8 cellular contexts compared by ENCODE assay signal in the genomic region with DNA sequence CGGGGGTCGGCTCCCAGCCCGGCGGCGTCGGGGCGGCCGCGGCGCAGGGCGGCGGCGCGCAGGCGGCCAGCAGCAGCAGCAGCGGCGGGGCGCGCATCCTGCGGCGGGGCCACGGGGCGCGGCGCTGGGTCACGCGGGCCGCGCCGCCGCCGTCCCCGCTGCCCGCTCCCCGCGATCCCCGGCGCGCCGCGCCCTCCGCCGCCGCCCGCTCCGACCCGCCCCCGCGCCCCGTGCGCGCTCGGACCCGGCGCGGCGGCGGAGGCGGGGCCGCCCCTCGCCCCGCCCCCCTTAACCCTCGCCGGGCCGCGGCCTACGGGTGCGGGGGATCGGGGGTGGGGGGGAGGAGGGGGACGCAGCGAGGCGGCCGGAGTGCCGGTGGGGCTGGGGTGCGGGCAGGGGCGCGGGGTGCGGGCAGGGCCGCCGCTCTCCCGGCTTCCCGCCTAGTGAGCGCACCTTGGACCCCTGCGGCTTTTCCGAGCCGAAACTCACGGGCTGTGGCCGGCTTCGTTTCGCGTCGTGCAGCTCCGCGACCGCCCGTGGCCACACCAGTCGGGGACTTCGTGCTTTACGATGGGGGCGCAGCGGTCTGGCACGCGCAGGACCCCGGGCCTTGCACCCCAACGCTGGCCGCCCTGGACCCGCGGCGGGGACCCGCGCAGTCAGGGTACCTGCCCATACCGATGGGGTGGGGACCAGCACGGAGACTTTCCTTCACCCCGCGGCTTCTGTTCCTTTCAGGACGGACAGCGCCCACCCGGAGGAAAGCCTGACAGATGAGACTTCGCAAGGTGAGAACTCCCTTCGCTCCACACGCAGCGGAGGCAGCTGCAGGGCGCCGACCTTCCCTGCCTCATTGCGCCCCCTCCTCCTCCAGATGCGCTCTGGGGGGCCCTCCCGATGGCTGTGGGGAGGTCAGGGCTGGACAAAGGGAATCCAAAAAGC. TPM values are rescaled to one million over a fixed set of nuclear protein-coding genes. Genes with fewer than 3 reads are reported as not detected.
DNase-seq lines count a peak whose midpoint lies in the region; ATAC-seq and TF ChIP-seq lines count a peak whose summit lies in the region.

A gene (minus strand): TSS at position 217 of the 942 bp plus-strand sequence. CDS start 120 bp downstream, at position 97.

- POLR2A ChIA-PET in activated CD4-positive, alpha-beta memory T cell treated with anti-CD3 and anti-CD28 coated beads for 36 hours (lab: Charles Lee): no interaction called here

- H3K9ac ChIP-seq in MM.1S (ENCODE audit: low read length): no peak within 1 kb of the TSS

- no peaks in the 10 kb centered on the region for H3K79me2 ChIP-seq in MM.1S (ENCODE audit: low read length)

- no peak for ATAC-seq in right cardiac atrium
- ATAC-seq in stimulated activated naive B cell treated with anti-CD40 and anti-IgM and Interleukin-4, amounts not matched to agents 10 μg/mL and 1 μg/mL and 100 μg/mL, for 72 hours (replicated peaks): peak; percentile 11 to 44

- no peaks in the 10 kb centered on the region for H3K36me3 ChIP-seq in MM.1S (replicated peaks; ENCODE audit: insufficient read depth, low read length)

- DNase-seq in NCI-H748 (lab: John Stamatoyannopoulos, UW; ENCODE audit: unreplicated experiment) (peak; percentile 27), NCI-H748 treated with DMSO at 0.1 percent for 48 hours (lab: John Stamatoyannopoulos, UW) (no peak), right cardiac atrium (no peak), MM.1S (no peak), medulla oblongata (ENCODE audit: extremely low spot score) (no peak), HPDE6-E6E7 (ENCODE audit: extremely low spot score) (no peak)
- no peak for DNase-seq in activated CD4-positive, alpha-beta memory T cell treated with anti-CD3 and anti-CD28 coated beads for 36 hours
- DNase-seq in stimulated activated naive B cell treated with anti-CD40 and anti-IgM and Interleukin-4, amounts not matched to agents 10 μg/mL and 1 μg/mL and 100 μg/mL, for 72 hours: no peak

- peak within 1 kb of the TSS; percentile 61 for H3K4me3 Mint-ChIP-seq in activated CD4-positive, alpha-beta memory T cell treated with anti-CD3 and anti-CD28 coated beads for 36 hours
- H3K4me3 Mint-ChIP-seq in stimulated activated naive B cell treated with anti-CD40 and anti-IgM and Interleukin-4, amounts not matched to agents 10 μg/mL and 1 μg/mL and 100 μg/mL, for 72 hours: peak within 1 kb of the TSS; percentile 77 to 80

- no peak for TF ChIP-seq CTCF in MM.1S (IDR thresholded peaks at IDR 0.05; ENCODE audit: low read length)

- H3K4me1 ChIP-seq in right cardiac atrium (ENCODE audit: control insufficient read depth, insufficient read depth, low read length) (no peaks in the 10 kb centered on the region), MM.1S (ENCODE audit: low read length) (peaks cover 17% of the 10 kb centered on the region)

- H2AFZ ChIP-seq in MM.1S (ENCODE audit: low read length): no peak within 1 kb of the TSS

- no peak within 1 kb of the TSS for H3K4me2 ChIP-seq in MM.1S (ENCODE audit: low read depth, low read length)

- peaks cover 10% of the 10 kb centered on the region for H3K4me1 Mint-ChIP-seq in activated CD4-positive, alpha-beta memory T cell treated with anti-CD3 and anti-CD28 coated beads for 36 hours (ENCODE audit: low read depth)
- peaks cover 20 to 33% of the 10 kb centered on the region in 2 donors for H3K4me1 Mint-ChIP-seq in stimulated activated naive B cell treated with anti-CD40 and anti-IgM and Interleukin-4, amounts not matched to agents 10 μg/mL and 1 μg/mL and 100 μg/mL, for 72 hours

- H3F3A ChIP-seq in MM.1S (ENCODE audit: insufficient read depth, low read length): peaks cover 12% of the 10 kb centered on the region; the same call in 1 of the 2 replicates

- H3K9me2 ChIP-seq in MM.1S (replicated peaks; ENCODE audit: insufficient read depth, low read length): no peaks in the 10 kb centered on the region

- WGBS in right cardiac atrium: 3% methylated on average over 127 of the region's 127 CpGs

- H3K9me3 Mint-ChIP-seq in activated CD4-positive, alpha-beta memory T cell treated with anti-CD3 and anti-CD28 coated beads for 36 hours: no peaks in the 10 kb centered on the region
- no peaks in the 10 kb centered on the region for H3K9me3 Mint-ChIP-seq in stimulated activated naive B cell treated with anti-CD40 and anti-IgM and Interleukin-4, amounts not matched to agents 10 μg/mL and 1 μg/mL and 100 μg/mL, for 72 hours

- H3K27me3 ChIP-seq in right cardiac atrium (ENCODE audit: control insufficient read depth, insufficient read depth): no peaks in the 10 kb centered on the region
- peaks cover 36% of the 10 kb centered on the region for H3K27me3 ChIP-seq in MM.1S (replicated peaks; ENCODE audit: insufficient read depth, low read length)

- H4K20me1 ChIP-seq in MM.1S (ENCODE audit: insufficient read depth, low read length): no peaks in the 10 kb centered on the region

- no peaks in the 10 kb centered on the region for H3K36me3 Mint-ChIP-seq in activated CD4-positive, alpha-beta memory T cell treated with anti-CD3 and anti-CD28 coated beads for 36 hours
- no peaks in the 10 kb centered on the region for H3K36me3 Mint-ChIP-seq in stimulated activated naive B cell treated with anti-CD40 and anti-IgM and Interleukin-4, amounts not matched to agents 10 μg/mL and 1 μg/mL and 100 μg/mL, for 72 hours

- H3K9me3 ChIP-seq in right cardiac atrium (ENCODE audit: control insufficient read depth, low read length) (no peaks in the 10 kb centered on the region), MM.1S (replicated peaks; ENCODE audit: insufficient read depth, low read length) (no peaks in the 10 kb centered on the region)

- CTCF ChIA-PET in activated CD4-positive, alpha-beta memory T cell treated with anti-CD3 and anti-CD28 coated beads for 36 hours (lab: Charles Lee): no interaction called here

- no peak within 1 kb of the TSS for H3K27ac ChIP-seq in right cardiac atrium (ENCODE audit: low read length)
- H3K27ac ChIP-seq in MM.1S (ENCODE audit: low read length): no peak within 1 kb of the TSS

- peak within 1 kb of the TSS; percentile 52 for H3K4me3 ChIP-seq in right cardiac atrium (ENCODE audit: low read length)
- H3K4me3 ChIP-seq in MM.1S (ENCODE audit: low read length): no peak within 1 kb of the TSS

- intact Hi-C loops in activated CD4-positive, alpha-beta memory T cell treated with anti-CD3 and anti-CD28 coated beads for 36 hours (cut with micrococcal nuclease): no loop called here
- intact Hi-C loops in right cardiac atrium (cut with DNase I): no loop called here

- peak within 1 kb of the TSS; percentile 56 for H3K27ac Mint-ChIP-seq in activated CD4-positive, alpha-beta memory T cell treated with anti-CD3 and anti-CD28 coated beads for 36 hours
- H3K27ac Mint-ChIP-seq in stimulated activated naive B cell treated with anti-CD40 and anti-IgM and Interleukin-4, amounts not matched to agents 10 μg/mL and 1 μg/mL and 100 μg/mL, for 72 hours: peak within 1 kb of the TSS; percentile 77

- H3K27me3 Mint-ChIP-seq in activated CD4-positive, alpha-beta memory T cell treated with anti-CD3 and anti-CD28 coated beads for 36 hours: peaks cover 5% of the 10 kb centered on the region
- H3K27me3 Mint-ChIP-seq in stimulated activated naive B cell treated with anti-CD40 and anti-IgM and Interleukin-4, amounts not matched to agents 10 μg/mL and 1 μg/mL and 100 μg/mL, for 72 hours: peaks cover 6 to 19% of the 10 kb centered on the region in 2 donors

RNA-seq across cellular contexts. Expression of the gene that starts here (rescaled TPM):
- total RNA-seq in activated CD4-positive, alpha-beta memory T cell treated with anti-CD3 and anti-CD28 coated beads for 36 hours: 1 to 10 TPM; 1.5 to 1.6 TPM
- total RNA-seq in right cardiac atrium: under 1 TPM; 0.47 to 0.97 (median 0.80) TPM
- 0.68 TPM for polyA plus RNA-seq in right cardiac atrium

Comparison
In these comparisons a context has a peak if more than half of its experiments do, and no peak if none do; other contexts are left out.
1. ATAC-seq: peak in stimulated activated naive B cell treated with anti-CD40 and anti-IgM and Interleukin-4, amounts not matched to agents 10 μg/mL and 1 μg/mL and 100 μg/mL, for 72 hours (2 of 2); none in right cardiac atrium (0 of 2).